In the genomic region with DNA sequence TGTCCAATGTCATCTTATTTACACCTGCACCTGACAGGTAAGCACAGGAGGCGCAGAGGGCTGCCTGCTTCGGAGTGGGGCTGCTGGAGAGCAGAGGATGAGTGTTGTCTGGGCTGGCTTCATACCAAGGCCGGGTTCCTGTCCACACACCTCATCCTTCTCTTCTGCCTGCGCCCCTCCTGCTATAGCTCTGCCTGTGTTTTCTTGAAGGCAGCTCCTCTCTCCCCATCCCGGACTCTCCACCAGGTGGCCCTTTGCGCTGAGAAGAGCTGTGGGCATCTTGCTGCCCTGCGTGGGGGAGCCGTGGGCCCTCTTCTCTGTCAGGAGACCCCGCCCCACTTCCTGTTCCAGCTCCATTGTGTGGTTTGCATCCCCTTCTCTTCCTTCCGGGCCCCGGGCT, we compare ENCODE assay signal across 11 cellular contexts. TPM values are rescaled to one million over a fixed set of nuclear protein-coding genes. Genes with fewer than 3 reads are reported as not detected.
DNase-seq lines count a peak whose midpoint lies in the region; ATAC-seq, FAIRE-seq and TF ChIP-seq lines count a peak whose summit lies in the region.
"Had no signal": no experiment of that assay in that cellular context is flagged by ENCODE, and none has a peak within 500 bp of the region (broad histone marks: within the 10 kb centered on the region; RNA-seq: fewer than 3 reads in every experiment).

No MANE protein-coding gene starts in this region.

- H3K4me1 ChIP-seq in esophagus muscularis mucosa (peaks cover 61 to 100% (median 96%) of the 10 kb centered on the region in 4 donors), pancreas (peaks cover 11 to 35% (median 18%) of the 10 kb centered on the region in 3 donors), aorta (ENCODE audit: control insufficient read depth in 1 of 2, insufficient read depth in 2 of 2, low read length in 2 of 2) (peaks cover 0 to 9% of the 10 kb centered on the region in 2 donors)

- 54% methylated on average over 10 of the region's 11 CpGs for WGBS in esophagus muscularis mucosa
- WGBS in pancreas, 2 donors, result 62 to 68% methylated on average over 10 to 11 of the region's 11 CpGs
- 29 to 32% methylated on average over 11 of the region's 11 CpGs for WGBS in aorta, 2 donors

- H3K4me3 ChIP-seq in esophagus muscularis mucosa (no peak overlapping the region), pancreas (no peak overlapping the region), aorta (ENCODE audit: low read length in 2 of 2) (no peak overlapping the region)

- no peak for TF ChIP-seq POLR2A in esophagus muscularis mucosa (IDR thresholded peaks at IDR 0.05; ENCODE audit: low read depth)

- H3K27ac ChIP-seq in esophagus muscularis mucosa (replicated peaks in 1 of 4), result peak overlapping the region; percentile 92 to 98 (median 96)
- H3K27ac ChIP-seq in pancreas, result peak overlapping the region in 3 of 4 donors; percentile 5 to 65 (median 55)
- H3K27ac ChIP-seq in aorta (ENCODE audit: low read depth in 1 of 2, low read length in 2 of 2), result peak overlapping the region in 1 of 2 donors; percentile 66

- peak; percentile 21 for TF ChIP-seq CTCF in GM12873 (IDR thresholded peaks at IDR 0.05; ENCODE audit: insufficient read depth, low read depth, low read length, missing control alignments)
- peak; percentile 21 to 46 (median 44) for TF ChIP-seq CTCF in esophagus muscularis mucosa (IDR thresholded peaks at IDR 0.05)
- TF ChIP-seq CTCF in pancreas (IDR thresholded peaks at IDR 0.05), result no peak

- TF ChIP-seq EP300 in esophagus muscularis mucosa (IDR thresholded peaks at IDR 0.05), result no peak

- no peaks in the 10 kb centered on the region for H3K27me3 ChIP-seq in esophagus muscularis mucosa
- H3K27me3 ChIP-seq in pancreas, result no peaks in the 10 kb centered on the region
- no peaks in the 10 kb centered on the region for H3K27me3 ChIP-seq in aorta (ENCODE audit: control insufficient read depth in 1 of 2, insufficient read depth in 2 of 2, low read length in 1 of 2)

- FAIRE-seq in pancreas (lab: Jason Lieb, UNC), result no peak

- H3K9me3 ChIP-seq in esophagus muscularis mucosa, result no peaks in the 10 kb centered on the region
- no peaks in the 10 kb centered on the region for H3K9me3 ChIP-seq in pancreas
- no peaks in the 10 kb centered on the region for H3K9me3 ChIP-seq in aorta (ENCODE audit: control insufficient read depth, low read length)

- DNase-seq in NCI-H69 (lab: John Stamatoyannopoulos, UW), result peak; percentile 63
- no peak for DNase-seq in esophagus muscularis mucosa (ENCODE audit: extremely low spot score)
- peak in 1 of 6 donors; percentile 30 for DNase-seq in pancreas
- DNase-seq in hypothalamus (lab: John Stamatoyannopoulos, UW), result no peak
- no peak for DNase-seq in amniotic stem cell (lab: John Stamatoyannopoulos, UW)
- DNase-seq in aorta, result no peak
- no peak for DNase-seq in effector CD4-positive, alpha-beta T cell
- DNase-seq: activated naive CD4-positive, alpha-beta T cell; GF-D8 had no signal

- H3K36me3 ChIP-seq in esophagus muscularis mucosa (no peaks in the 10 kb centered on the region), pancreas (no peaks in the 10 kb centered on the region), aorta (ENCODE audit: control insufficient read depth in 1 of 2, insufficient read depth in 2 of 2, low read length in 1 of 2) (no peaks in the 10 kb centered on the region)

- intact Hi-C loops in esophagus muscularis mucosa (cut with DNase I) (loop anchor here (5.0 kb wide), 1 partner anchor 48 kb away; no protein-coding TSS in a partner anchor), pancreas (cut with DNase I) (no loop called here), aorta (cut with DNase I) (loop anchor here in 1 of 2 donors (5.0 kb wide), 1 partner anchor 37 kb away; a partner anchor contains a TSS)

- ATAC-seq in pancreas, result no peak
- ATAC-seq in aorta (ENCODE audit: low FRiP score), result no peak

RNA-seq across cellular contexts. Expression of a gene that starts 35.0 kb away (rescaled TPM):
- 10 to 100 TPM; 46.6 to 93.0 (median 66.9) TPM for total RNA-seq in esophagus muscularis mucosa
- 10 to 100 TPM; 36.2 to 58.7 (median 48.2) TPM for total RNA-seq in pancreas
- polyA plus RNA-seq in pancreas, result 100 to 1,000 TPM; 103 to 104 TPM
- 100 to 1,000 TPM; 143 to 190 TPM for total RNA-seq in aorta
- polyA plus RNA-seq in aorta, result 100 to 1,000 TPM in 1 of 2 donors, 10 to 100 TPM in 1; 24.0 to 122 TPM
- total RNA-seq: T-helper 2 cell treated with Interferon-gamma antibody and Interleukin-4, amounts not matched to agents 100 ng/mL and 5 ng/mL, for 36 hours had no signal

Comparison
In these comparisons a context has a peak if more than half of its experiments do, and no peak if none do; other contexts are left out.
1. CTCF ChIP-seq: peak in GM12873 (single experiment) and esophagus muscularis mucosa (3 of 3); none in pancreas (0 of 4).